ENCODE assay signal across 8 cellular contexts in genomic region chr11:19553683-19554333, GRCh38.
DNase-seq lines count a peak whose midpoint lies in the region; ATAC-seq and TF ChIP-seq lines count a peak whose summit lies in the region.

No MANE protein-coding gene starts in this region.

- peaks cover 1% of the 10 kb centered on the region for H3K27me3 ChIP-seq in CD4-positive, alpha-beta T cell (ENCODE audit: control insufficient read depth, insufficient read depth, low read length)
- H3K27me3 ChIP-seq in MG63: no peaks in the 10 kb centered on the region
- H3K27me3 ChIP-seq in cardiac muscle cell: peaks cover 6% of the 10 kb centered on the region
- no peaks in the 10 kb centered on the region for H3K27me3 ChIP-seq in prostate gland (replicated peaks; ENCODE audit: insufficient read depth)
- no peaks in the 10 kb centered on the region for H3K27me3 ChIP-seq in aorta (ENCODE audit: control insufficient read depth in 1 of 2, insufficient read depth in 2 of 2, low read length in 1 of 2)

- H3K9me3 Mint-ChIP-seq in CD4-positive, alpha-beta T cell: no peaks in the 10 kb centered on the region
- H3K9me3 Mint-ChIP-seq in activated naive CD4-positive, alpha-beta T cell treated with anti-CD3 and anti-CD28 coated beads, Interleukin-2, amount 10 ng/mL, durations not matched to agents 7 days and 5 days: no peaks in the 10 kb centered on the region

- no peak overlapping the region for H3K27ac ChIP-seq in CD4-positive, alpha-beta T cell (ENCODE audit: low read depth, low read length)
- H3K27ac ChIP-seq in cardiac muscle cell: no peak overlapping the region
- H3K27ac ChIP-seq in prostate gland: no peak overlapping the region
- H3K27ac ChIP-seq in aorta (ENCODE audit: low read depth in 1 of 2, low read length in 2 of 2): no peak overlapping the region

- peak; percentile 37 to 66 (median 51) for DNase-seq in CD4-positive, alpha-beta T cell
- DNase-seq in MG63 (peak; percentile 53), SK-N-DZ (ENCODE audit: low spot score) (peak; percentile 69), cardiac muscle cell (ENCODE audit: low read depth in 1 of 2, low spot score in 1 of 2) (peak; percentile 79 to 88), prostate gland (ENCODE audit: low spot score) (peak; percentile 67), aorta (peak; percentile 87 to 95)
- peak; percentile 81 for DNase-seq in activated naive CD4-positive, alpha-beta T cell treated with anti-CD3 and anti-CD28 coated beads, Interleukin-2, amount 10 ng/mL, durations not matched to agents 7 days and 5 days

- H3K27ac Mint-ChIP-seq in CD4-positive, alpha-beta T cell: no peak overlapping the region
- no peak overlapping the region for H3K27ac Mint-ChIP-seq in activated naive CD4-positive, alpha-beta T cell treated with anti-CD3 and anti-CD28 coated beads, Interleukin-2, amount 10 ng/mL, durations not matched to agents 7 days and 5 days

- CTCF ChIA-PET in CD4-positive, alpha-beta T cell (lab: Charles Lee): interaction anchor here (1.5 kb wide), 2 partner anchors 10 to 482 kb away, joined by 4 to 5 read pairs; no protein-coding TSS in a partner anchor
- CTCF ChIA-PET in activated naive CD4-positive, alpha-beta T cell treated with anti-CD3 and anti-CD28 coated beads, Interleukin-2, amount 10 ng/mL, durations not matched to agents 7 days and 5 days (lab: Charles Lee): interaction anchor here (0.6 to 2.3 kb wide), 20 partner anchors 8 to 495 kb away, joined by 3 to 15 read pairs (median 4); no protein-coding TSS in a partner anchor

- TF ChIP-seq CTCF in CD4-positive, alpha-beta T cell (IDR thresholded peaks at IDR 0.05): peak; percentile 75
- TF ChIP-seq CTCF in cardiac muscle cell (IDR thresholded peaks at IDR 0.05; ENCODE audit: low read depth, low read length): peak; percentile 85
- TF ChIP-seq CTCF in prostate gland (IDR thresholded peaks at IDR 0.05): peak; percentile 87 to 92 (median 90)

- no peaks in the 10 kb centered on the region for H3K4me1 ChIP-seq in cardiac muscle cell (ENCODE audit: low read depth)
- H3K4me1 ChIP-seq in prostate gland (replicated peaks): no peaks in the 10 kb centered on the region
- H3K4me1 ChIP-seq in aorta (ENCODE audit: control insufficient read depth in 1 of 2, insufficient read depth in 2 of 2, low read length in 2 of 2): no peaks in the 10 kb centered on the region

- no peaks in the 10 kb centered on the region for H3K36me3 Mint-ChIP-seq in CD4-positive, alpha-beta T cell (ENCODE audit: low read depth)
- H3K36me3 Mint-ChIP-seq in activated naive CD4-positive, alpha-beta T cell treated with anti-CD3 and anti-CD28 coated beads, Interleukin-2, amount 10 ng/mL, durations not matched to agents 7 days and 5 days: no peaks in the 10 kb centered on the region

- POLR2A ChIA-PET in CD4-positive, alpha-beta T cell (lab: Charles Lee): no interaction called here

- H3K4me1 Mint-ChIP-seq in CD4-positive, alpha-beta T cell (ENCODE audit: low read depth): no peaks in the 10 kb centered on the region
- no peaks in the 10 kb centered on the region for H3K4me1 Mint-ChIP-seq in activated naive CD4-positive, alpha-beta T cell treated with anti-CD3 and anti-CD28 coated beads, Interleukin-2, amount 10 ng/mL, durations not matched to agents 7 days and 5 days

- H3K4me3 ChIP-seq in MG63: no peak overlapping the region
- no peak overlapping the region for H3K4me3 ChIP-seq in cardiac muscle cell
- H3K4me3 ChIP-seq in prostate gland: no peak overlapping the region
- no peak overlapping the region for H3K4me3 ChIP-seq in aorta (ENCODE audit: low read length in 2 of 2)

- peaks cover 20% of the 10 kb centered on the region for H3K27me3 Mint-ChIP-seq in CD4-positive, alpha-beta T cell
- H3K27me3 Mint-ChIP-seq in activated naive CD4-positive, alpha-beta T cell treated with anti-CD3 and anti-CD28 coated beads, Interleukin-2, amount 10 ng/mL, durations not matched to agents 7 days and 5 days: peaks cover 23% of the 10 kb centered on the region

- WGBS in prostate gland: 36% methylated on average over 8 of the region's 8 CpGs
- 29 to 32% methylated on average over 8 of the region's 8 CpGs for WGBS in aorta, 2 donors

- peak; percentile 48 for ATAC-seq in CD4-positive, alpha-beta T cell (ENCODE audit: poor library complexity)
- ATAC-seq in GM21360 (IDR thresholded peaks at IDR 0.05; ENCODE audit: unreplicated experiment) (peak; percentile 63), aorta (ENCODE audit: low FRiP score) (peak; percentile 85)

- H3K36me3 ChIP-seq in MG63: no peaks in the 10 kb centered on the region
- no peaks in the 10 kb centered on the region for H3K36me3 ChIP-seq in cardiac muscle cell
- H3K36me3 ChIP-seq in prostate gland: no peaks in the 10 kb centered on the region
- H3K36me3 ChIP-seq in aorta (ENCODE audit: control insufficient read depth in 1 of 2, insufficient read depth in 2 of 2, low read length in 1 of 2): no peaks in the 10 kb centered on the region

- no peak for TF ChIP-seq POLR2A in prostate gland (IDR thresholded peaks at IDR 0.05)

- intact Hi-C loops in CD4-positive, alpha-beta T cell (cut with DNase I, micrococcal nuclease): loop anchor here (5.0 to 10.0 kb wide), 3 partner anchors 289 to 1439 kb away; no protein-coding TSS in a partner anchor
- intact Hi-C loops in prostate gland (cut with DNase I): loop anchor here (2.0 to 5.0 kb wide), 3 partner anchors 241 to 477 kb away; no protein-coding TSS in a partner anchor
- intact Hi-C loops in aorta (cut with DNase I): loop anchor here (1.0 to 10.0 kb wide), 6 partner anchors 243 to 801 kb away; no protein-coding TSS in a partner anchor

- H3K4me3 Mint-ChIP-seq in CD4-positive, alpha-beta T cell: no peak overlapping the region
- no peak overlapping the region for H3K4me3 Mint-ChIP-seq in activated naive CD4-positive, alpha-beta T cell treated with anti-CD3 and anti-CD28 coated beads, Interleukin-2, amount 10 ng/mL, durations not matched to agents 7 days and 5 days

- H3K9me3 ChIP-seq in CD4-positive, alpha-beta T cell (ENCODE audit: control insufficient read depth, low read length): no peaks in the 10 kb centered on the region
- H3K9me3 ChIP-seq in MG63 (no peaks in the 10 kb centered on the region), cardiac muscle cell (ENCODE audit: low read depth) (no peaks in the 10 kb centered on the region), prostate gland (no peaks in the 10 kb centered on the region), aorta (ENCODE audit: control insufficient read depth, low read length) (no peaks in the 10 kb centered on the region)
